1 cellular context compared by ENCODE assay signal in genomic region chr7:46155367-46155766, GRCh38.
TF ChIP-seq lines count a peak whose summit lies in the region.

No MANE protein-coding gene starts in this region.

TF ChIP-seq in HepG2, 621 proteins besides CTCF, POLR2A, EP300 and RAD21 (continued from another document and continues in another):
- TF ChIP-seq ZNF646 (CRISPR knock-in tag; IDR thresholded peaks at IDR 0.05) (no peak), NCOR1 (IDR thresholded peaks at IDR 0.05; ENCODE audit: borderline replicate concordance, low read length) (peak; percentile 74; the same call in 1 of the 2 replicates), ZFY (CRISPR knock-in tag; IDR thresholded peaks at IDR 0.05) (no peak), FOXA3 (CRISPR knock-in tag; IDR thresholded peaks at IDR 0.05) (peak; percentile 45; the same call in 1 of the 2 replicates), CREM (IDR thresholded peaks at IDR 0.05) (peak; percentile 26; the same call in 1 of the 2 replicates), CREM (CRISPR knock-in tag; IDR thresholded peaks at IDR 0.05) (no peak), ZNF367 (CRISPR knock-in tag; IDR thresholded peaks at IDR 0.05; ENCODE audit: borderline replicate concordance) (no peak), ZNF441 (CRISPR knock-in tag; IDR thresholded peaks at IDR 0.05; ENCODE audit: borderline replicate concordance) (no peak), RBM39 (IDR thresholded peaks at IDR 0.05; ENCODE audit: low read depth, low read length, poor library complexity, severe bottlenecking) (no peak), ZSCAN9 (CRISPR knock-in tag; IDR thresholded peaks at IDR 0.05; ENCODE audit: borderline replicate concordance) (no peak), RFXANK (CRISPR knock-in tag; IDR thresholded peaks at IDR 0.05) (no peak), ZBTB2 (CRISPR knock-in tag; IDR thresholded peaks at IDR 0.05; ENCODE audit: low read depth) (no peak), ZNF562 (CRISPR knock-in tag; IDR thresholded peaks at IDR 0.05; ENCODE audit: borderline replicate concordance) (no peak), KAT2B (IDR thresholded peaks at IDR 0.05; ENCODE audit: borderline replicate concordance, low read depth, low read length) (no peak), HINFP (CRISPR knock-in tag; IDR thresholded peaks at IDR 0.05; ENCODE audit: low read depth) (no peak), DMTF1 (CRISPR knock-in tag; IDR thresholded peaks at IDR 0.05) (no peak), ATF7-NPFF (CRISPR knock-in tag; IDR thresholded peaks at IDR 0.05; ENCODE audit: low read depth) (no peak), ZNF652 (CRISPR knock-in tag; IDR thresholded peaks at IDR 0.05; ENCODE audit: borderline replicate concordance, low read depth) (no peak), ZKSCAN1 (IDR thresholded peaks at IDR 0.05; ENCODE audit: low read length) (0 out of 2 replicates have a peak, but pooled peaks have one; percentile 52), ZNF24 (IDR thresholded peaks at IDR 0.05) (no peak), ZNF512 (CRISPR knock-in tag; IDR thresholded peaks at IDR 0.05) (no peak), WIZ (CRISPR knock-in tag; IDR thresholded peaks at IDR 0.05) (no peak), KDM6A (CRISPR knock-in tag; IDR thresholded peaks at IDR 0.05; ENCODE audit: low read depth) (peak; percentile 31; the same call in 1 of the 2 replicates), SALL1 (CRISPR knock-in tag; IDR thresholded peaks at IDR 0.05) (peak; percentile 48), ZFP91 (CRISPR knock-in tag; IDR thresholded peaks at IDR 0.05; ENCODE audit: borderline replicate concordance) (no peak), MED1 (CRISPR knock-in tag; IDR thresholded peaks at IDR 0.05) (peak; percentile 40; the same call in 1 of the 2 replicates), TFE3 (CRISPR knock-in tag; IDR thresholded peaks at IDR 0.05) (peak; percentile 49; the same call in 1 of the 2 replicates), HNF4G (IDR thresholded peaks at IDR 0.05; ENCODE audit: borderline replicate concordance, low read depth, low read length) (peak; percentile 67; the same call in 1 of the 2 replicates), HNF4G (CRISPR knock-in tag; IDR thresholded peaks at IDR 0.05; ENCODE audit: borderline replicate concordance, low read depth) (no peak; the same call in 1 of the 2 replicates), CEBPG (CRISPR knock-in tag; IDR thresholded peaks at IDR 0.05) (peak; percentile 49; the same call in 1 of the 2 replicates), HNRNPK (IDR thresholded peaks at IDR 0.05; ENCODE audit: low read depth, low read length, poor library complexity, severe bottlenecking) (no peak), STAT5B (CRISPR knock-in tag; IDR thresholded peaks at IDR 0.05) (no peak), YEATS2 (CRISPR knock-in tag; IDR thresholded peaks at IDR 0.05; ENCODE audit: borderline replicate concordance) (no peak), CBFB (CRISPR knock-in tag; IDR thresholded peaks at IDR 0.05) (no peak), ZNF33A (CRISPR knock-in tag; IDR thresholded peaks at IDR 0.05; ENCODE audit: borderline replicate concordance) (no peak), CERS6 (CRISPR knock-in tag; IDR thresholded peaks at IDR 0.05) (no peak), ZNF782 (CRISPR knock-in tag; IDR thresholded peaks at IDR 0.05; ENCODE audit: borderline replicate concordance) (no peak), DZIP1 (CRISPR knock-in tag; IDR thresholded peaks at IDR 0.05) (no peak), ZZZ3 (CRISPR knock-in tag; IDR thresholded peaks at IDR 0.05; ENCODE audit: borderline replicate concordance) (no peak), ZFP36L2 (CRISPR knock-in tag; IDR thresholded peaks at IDR 0.05) (no peak), ZNF768 (CRISPR knock-in tag; IDR thresholded peaks at IDR 0.05) (no peak)
